In the genomic region with DNA sequence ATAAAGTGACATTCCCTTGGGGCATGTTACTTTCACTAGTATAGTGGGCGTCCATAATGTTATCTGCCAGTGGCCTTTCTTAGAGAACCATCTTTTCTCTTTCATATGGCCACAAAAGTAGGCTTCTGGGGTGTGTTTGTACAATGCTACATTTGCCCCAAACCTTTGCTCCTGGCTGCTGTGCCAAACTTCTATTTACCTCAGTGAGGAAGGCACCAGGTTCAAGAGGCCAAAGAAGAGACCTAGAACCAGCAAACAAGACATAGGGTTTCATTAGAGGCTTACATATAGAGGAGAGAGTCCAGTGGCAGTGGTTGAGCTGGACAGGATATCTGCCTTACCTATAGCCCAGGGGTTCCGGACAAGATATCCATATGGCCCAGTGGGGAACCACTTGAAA, we compare ENCODE assay signal across 25 cellular contexts. TPM values are rescaled to one million over a fixed set of nuclear protein-coding genes. Genes with fewer than 3 reads are reported as not detected.
DNase-seq lines count a peak whose midpoint lies in the region; ATAC-seq, FAIRE-seq and TF ChIP-seq lines count a peak whose summit lies in the region.
"Had no signal": no experiment of that assay in that cellular context is flagged by ENCODE, and none has a peak within 500 bp of the region (broad histone marks: within the 10 kb centered on the region; RNA-seq: fewer than 3 reads in every experiment).

No MANE protein-coding gene starts in this region.

- TF ChIP-seq EP300 in HepG2 (IDR thresholded peaks at IDR 0.05; ENCODE audit: low read depth in 2 of 2, low read length in 2 of 2) (no peak), HepG2 (CRISPR knock-in tag; IDR thresholded peaks at IDR 0.05; ENCODE audit: borderline replicate concordance) (no peak)

- no peaks in the 10 kb centered on the region for H3K79me2 ChIP-seq in HepG2 (ENCODE audit: insufficient read depth, low read length)
- H3K79me2 ChIP-seq in parathyroid adenoma = no peaks in the 10 kb centered on the region

- no TSS peak for BruUV-seq in HepG2 (replicated peaks; lab: Mats Ljungman, UMichigan)

- CTCF ChIA-PET in HepG2 (lab: Yijun Ruan, JAX; ENCODE audit: low intra/inter-chr PET ratio, low total read pairs) = interaction anchor here (2.7 kb wide), 1 partner anchor 187 kb away, joined by 21 read pairs; no protein-coding TSS in a partner anchor

- no peaks in the 10 kb centered on the region for H3K9me3 Mint-ChIP-seq in endodermal cell

- DNase-seq in right lobe of liver (no peak), HepG2 (ENCODE audit: low spot score) (no peak), endodermal cell (peak; percentile 5), mucosa of gallbladder (ENCODE audit: low spot score) (no peak)
- DNase-seq: 8988T; ACHN; BE2C; C1 segment of cervical spinal cord; Caco-2; Calu3; CD4-positive, alpha-beta memory T cell; CD4-positive, CD25-positive, alpha-beta regulatory T cell; DMS79 treated with DMSO at 0.1 percent for 48 hours; GF-D8 had no signal

- no peaks in the 10 kb centered on the region for H3K36me3 Mint-ChIP-seq in endodermal cell (ENCODE audit: low read depth)
- H3K36me3 Mint-ChIP-seq: CD14-positive monocyte; CD4-positive, alpha-beta memory T cell; CD4-positive, CD25-positive, alpha-beta regulatory T cell had no signal

- intact Hi-C loops in right lobe of liver (cut with DNase I) = loop anchor here in 1 of 2 donors (10.0 kb wide), 2 partner anchors 183 to 477 kb away; no protein-coding TSS in a partner anchor
- intact Hi-C loops in HepG2 (cut with micrococcal nuclease; ENCODE audit: unreplicated experiment) = loop anchor here (2.0 to 10.0 kb wide), 2 partner anchors 177 to 485 kb away; a partner anchor contains a TSS

- H3K4me3 Mint-ChIP-seq in endodermal cell = no peak overlapping the region
- H3K4me3 Mint-ChIP-seq: CD14-positive monocyte; CD4-positive, CD25-positive, alpha-beta regulatory T cell had no signal

- 100% methylated on average over 1 of the region's 2 CpGs for WGBS in right lobe of liver (ENCODE audit: insufficient coverage, low coverage, low lambda C conversion rate, missing lambda C conversion rate)
- WGBS in HepG2 (ENCODE audit: low lambda C conversion rate) = 45% methylated on average over 2 of the region's 2 CpGs
- 86 to 88% methylated on average over 1 to 2 of the region's 2 CpGs for WGBS in endodermal cell (ENCODE audit: insufficient coverage in 1 of 2, insufficient read length in 1 of 2), 2 experiments

- no peaks in the 10 kb centered on the region for H3K36me3 ChIP-seq in right lobe of liver
- H3K36me3 ChIP-seq in HepG2 (replicated peaks in 1 of 2; ENCODE audit: control insufficient read depth in 1 of 2, insufficient read depth in 2 of 2, low read length in 2 of 2) = no peaks in the 10 kb centered on the region
- no peaks in the 10 kb centered on the region for H3K36me3 ChIP-seq in endodermal cell (ENCODE audit: control insufficient read depth, insufficient read depth, low read length)
- no peaks in the 10 kb centered on the region for H3K36me3 ChIP-seq in parathyroid adenoma (ENCODE audit: control insufficient read depth, insufficient read depth, low read length)
- H3K36me3 ChIP-seq: BE2C, BLaER1 had no signal

- peak; percentile 25 to 81 (median 42) for ATAC-seq in right lobe of liver
- ATAC-seq in HepG2 = no peak
- no peak for ATAC-seq in HG03139 (IDR thresholded peaks at IDR 0.05; ENCODE audit: unreplicated experiment)

- in situ Hi-C loops in HepG2 (cut with HindIII; ENCODE audit: extremely low pct_ligation_motif_present, low pct_unique_long_range_greater_than_20kb) = loop anchor here (5.0 to 10.0 kb wide), 2 partner anchors 186 to 293 kb away; no protein-coding TSS in a partner anchor

- H3K4me1 Mint-ChIP-seq in endodermal cell = peaks cover 8% of the 10 kb centered on the region

- TF ChIP-seq CTCF in right lobe of liver (IDR thresholded peaks at IDR 0.05) = no peak
- no peak for TF ChIP-seq CTCF in HepG2 (CRISPR knock-in tag; IDR thresholded peaks at IDR 0.05)
- TF ChIP-seq CTCF in endodermal cell (conservative IDR thresholded peaks at IDR 0.05) = no peak
- TF ChIP-seq CTCF in parathyroid adenoma (IDR thresholded peaks at IDR 0.05) = no peak

- H3K27me3 Mint-ChIP-seq in endodermal cell (ENCODE audit: insufficient read depth) = no peaks in the 10 kb centered on the region

- TF ChIP-seq POLR2A in right lobe of liver (IDR thresholded peaks at IDR 0.05) = no peak
- no peak for TF ChIP-seq POLR2A in HepG2 (IDR thresholded peaks at IDR 0.05; ENCODE audit: insufficient read depth in 1 of 2, low read depth in 2 of 2, low read length in 2 of 2)

- H3K4me2 ChIP-seq in HepG2 (ENCODE audit: low read depth, low read length) = no peak overlapping the region
- H3K4me2 ChIP-seq in parathyroid adenoma (ENCODE audit: low read length) = no peak overlapping the region
- H3K4me2 ChIP-seq: BLaER1 had no signal

- H3K4me1 ChIP-seq in right lobe of liver = peaks cover 0 to 10% (median 0%) of the 10 kb centered on the region in 4 donors
- H3K4me1 ChIP-seq in HepG2 (ENCODE audit: insufficient read depth, low read length) = no peaks in the 10 kb centered on the region
- H3K4me1 ChIP-seq in endodermal cell (ENCODE audit: control insufficient read depth, insufficient read depth, low read length) = no peaks in the 10 kb centered on the region
- H3K4me1 ChIP-seq in parathyroid adenoma = peaks cover 20% of the 10 kb centered on the region
- H3K4me1 ChIP-seq: BLaER1, Caco-2 had no signal

- POLR2A ChIA-PET in HepG2 (lab: Yijun Ruan, JAX) = no interaction called here

- H3K27ac ChIP-seq in right lobe of liver = no peak overlapping the region
- no peak overlapping the region for H3K27ac ChIP-seq in HepG2 (ENCODE audit: extremely low read length, insufficient read depth, low read length)
- no peak overlapping the region for H3K27ac ChIP-seq in endodermal cell (ENCODE audit: low read depth, low read length)
- no peak overlapping the region for H3K27ac ChIP-seq in parathyroid adenoma
- H3K27ac ChIP-seq: BLaER1 had no signal

- no peaks in the 10 kb centered on the region for H4K20me1 ChIP-seq in HepG2 (ENCODE audit: insufficient read depth, low read length)
- H4K20me1 ChIP-seq: BLaER1 had no signal

- H3K4me3 ChIP-seq in right lobe of liver (no peak overlapping the region), HepG2 (replicated peaks in 1 of 3; ENCODE audit: insufficient read depth in 1 of 3, low read depth in 2 of 3, low read length in 3 of 3) (no peak overlapping the region), endodermal cell (ENCODE audit: low read length) (no peak overlapping the region), parathyroid adenoma (ENCODE audit: low read depth, low read length) (no peak overlapping the region)
- H3K4me3 ChIP-seq: BLaER1 had no signal

- no peak overlapping the region for H3K9ac ChIP-seq in HepG2 (ENCODE audit: insufficient read depth, low read depth, low read length)
- H3K9ac ChIP-seq in endodermal cell (ENCODE audit: extremely low read depth, low read length, poor library complexity, severe bottlenecking) = no peak overlapping the region
- H3K9ac ChIP-seq in parathyroid adenoma = no peak overlapping the region
- H3K9ac ChIP-seq: BLaER1 had no signal

- TF ChIP-seq RAD21 in HepG2 (CRISPR knock-in tag; IDR thresholded peaks at IDR 0.05) = no peak

- H3K27me3 ChIP-seq in right lobe of liver (no peaks in the 10 kb centered on the region), HepG2 (ENCODE audit: control insufficient read depth in 1 of 2, insufficient read depth in 2 of 2, low read length in 2 of 2) (no peaks in the 10 kb centered on the region), endodermal cell (ENCODE audit: control insufficient read depth, insufficient read depth, low read length, poor library complexity, severe bottlenecking) (no peaks in the 10 kb centered on the region), parathyroid adenoma (ENCODE audit: control insufficient read depth, insufficient read depth, low read length) (no peaks in the 10 kb centered on the region)
- H3K27me3 ChIP-seq: BE2C, BLaER1 had no signal

- no peaks in the 10 kb centered on the region for H3K9me3 ChIP-seq in right lobe of liver
- H3K9me3 ChIP-seq in HepG2 (ENCODE audit: low read length) = no peaks in the 10 kb centered on the region
- no peaks in the 10 kb centered on the region for H3K9me3 ChIP-seq in endodermal cell (ENCODE audit: control insufficient read depth, low read length)
- no peaks in the 10 kb centered on the region for H3K9me3 ChIP-seq in parathyroid adenoma (ENCODE audit: control insufficient read depth, low read length)
- H3K9me3 ChIP-seq: BE2C, BLaER1, Caco-2 had no signal

- H2AFZ ChIP-seq in HepG2 (ENCODE audit: low read length) (no peak overlapping the region), parathyroid adenoma (peak overlapping the region; percentile 13)

- no peak for FAIRE-seq in HepG2 (lab: Jason Lieb, UNC)
- FAIRE-seq: A204.1, D721Med, G401.6, GM12891, GM19239 had no signal

- H3K27ac Mint-ChIP-seq in endodermal cell = no peak overlapping the region
- H3K27ac Mint-ChIP-seq: CD4-positive, alpha-beta memory T cell; CD4-positive, CD25-positive, alpha-beta regulatory T cell had no signal

RNA-seq across cellular contexts. Expression of a gene that starts 48.5 kb away (rescaled TPM):
- total RNA-seq in right lobe of liver (under 1 TPM in 4 of 6 experiments, not detected in 2; 0.22 to 0.46 (median 0.34) TPM), HepG2 (2016; rRNA removed; fragmentation: Illumina TruSeq; extraction: Trizol) (not detected in 2 replicates), endodermal cell (1 to 10 TPM in 1 of 2 donors, under 1 TPM in 1; 0.95 to 1.0 TPM), mucosa of gallbladder (0.23 TPM)
- total RNA-seq in HepG2 (2016; cell fraction: cytosol; rRNA removed; fragmentation: Illumina TruSeq; extraction: Trizol; ENCODE audit: low read depth) = not detected in 2 replicates
- total RNA-seq in HepG2 (2016; cell fraction: insoluble cytoplasmic fraction; rRNA removed; fragmentation: Illumina TruSeq; extraction: Trizol) = not detected in 2 replicates
- total RNA-seq in HepG2 (2016; cell fraction: membrane; rRNA removed; fragmentation: Illumina TruSeq; extraction: Trizol) = not detected in 2 replicates
- not detected in 2 replicates for total RNA-seq in HepG2 (2016; cell fraction: nucleus; rRNA removed; fragmentation: Illumina TruSeq; extraction: Trizol)
- 0.07 TPM in 1 of 2 replicates, not detected in the other for polyA plus RNA-seq in HepG2 (2011; rRNA removed)
- not detected in 2 replicates for polyA plus RNA-seq in HepG2 (2011; cell fraction: cytosol; rRNA removed)
- polyA plus RNA-seq in HepG2 (2011; cell fraction: nucleus; rRNA removed) = 0.17 TPM in 1 of 2 replicates, not detected in the other
- not detected in 2 replicates for polyA plus RNA-seq in HepG2 (2012)
- polyA plus RNA-seq in HepG2 (2016; cell fraction: cytosol; fragmentation: Illumina TruSeq; extraction: Trizol; ENCODE audit: low read depth) = not detected in 2 replicates
- not detected in 2 replicates for polyA plus RNA-seq in HepG2 (2016; cell fraction: insoluble cytoplasmic fraction; fragmentation: Illumina TruSeq; extraction: Trizol; ENCODE audit: low read depth)
- polyA plus RNA-seq in HepG2 (2016; cell fraction: membrane; fragmentation: Illumina TruSeq; extraction: Trizol; ENCODE audit: low read depth) = not detected in 2 replicates
- polyA plus RNA-seq in HepG2 (2016; cell fraction: nucleus; fragmentation: Illumina TruSeq; extraction: Trizol; ENCODE audit: insufficient read depth, low read depth) = not detected in 2 replicates
- not detected in 2 replicates for polyA minus RNA-seq in HepG2 (2011; rRNA and poly(A)+ RNA removed; ENCODE audit: low replicate concordance)
- polyA minus RNA-seq in HepG2 (2011; cell fraction: cytosol; rRNA and poly(A)+ RNA removed) = not detected in 2 replicates
- not detected in 2 replicates for polyA minus RNA-seq in HepG2 (2011; cell fraction: nucleus; rRNA and poly(A)+ RNA removed)
- 0.25 TPM for polyA plus RNA-seq in endodermal cell (2013, experiment 1 of 2)
- polyA plus RNA-seq in endodermal cell (2013, experiment 2 of 2) = not detected
- total RNA-seq: A673; Caco-2; CD4-positive, alpha-beta memory T cell; CD4-positive, CD25-positive, alpha-beta regulatory T cell had no signal
- polyA plus RNA-seq: AG04450; CD14-positive monocyte; CD4-positive, alpha-beta memory T cell; CD4-positive, CD25-positive, alpha-beta regulatory T cell had no signal

Comparison
In these comparisons a context has a peak if more than half of its experiments do, and no peak if none do; other contexts are left out.
1. ATAC-seq: peak in right lobe of liver (4 of 4); none in HepG2 (single experiment) and HG03139 (single experiment).